ENCODE assay signal across 27 cellular contexts in genomic region chr10:68878463-68878862, GRCh38. TPM values are rescaled to one million over a fixed set of nuclear protein-coding genes. Genes with fewer than 3 reads are reported as not detected.
"Had no signal": no experiment of that assay in that cellular context is flagged by ENCODE, and none has a peak within 500 bp of the region (broad histone marks: within the 10 kb centered on the region; RNA-seq: fewer than 3 reads in every experiment).

No MANE protein-coding gene starts in this region.

- H3K27ac ChIP-seq: adrenal gland, body of pancreas, foreskin keratinocyte, thoracic aorta, uterus, WERI-Rb-1 had no signal

- H3K4me3 ChIP-seq: adrenal gland, body of pancreas, thoracic aorta, uterus had no signal

- ATAC-seq: activated CD4-positive, CD25-positive, alpha-beta regulatory T cell treated with anti-CD3 and anti-CD28 coated beads, Interleukin-2, amount 50 U/mL, for 24 hours; body of pancreas; effector memory CD8-positive, alpha-beta T cell; foreskin keratinocyte; naive thymus-derived CD8-positive, alpha-beta T cell; right cardiac atrium; stimulated activated effector memory CD8-positive, alpha-beta T cell treated with anti-CD3 and anti-CD28 coated beads, Interleukin-12 subunit alpha, Interleukin-12 subunit beta, amount 100 ng/mL, for 72 hours had no signal

- H3K27ac Mint-ChIP-seq: activated naive CD8-positive, alpha-beta T cell treated with anti-CD3 and anti-CD28 coated beads for 36 hours; effector memory CD8-positive, alpha-beta T cell; immature natural killer cell; naive thymus-derived CD8-positive, alpha-beta T cell; stimulated activated effector memory CD8-positive, alpha-beta T cell treated with anti-CD3 and anti-CD28 coated beads, Interleukin-12 subunit alpha, Interleukin-12 subunit beta, amount 100 ng/mL, for 72 hours; stimulated activated naive CD8-positive, alpha-beta T cell treated with anti-CD3 and anti-CD28 coated beads, Interleukin-15, Interleukin-2, amounts not matched to agents 100 ng/mL and 50 ng/mL, for 24 hours; T-helper 1 cell treated with Interleukin-12 subunit alpha and Interleukin-12 subunit beta and Interleukin-4 antibody, amounts not matched to agents 30 μg/mL and 1 μg/mL, for 36 hours; type B pancreatic cell had no signal

- H3K27me3 ChIP-seq: adrenal gland, body of pancreas, uterus had no signal

- H3K27me3 Mint-ChIP-seq: activated naive CD8-positive, alpha-beta T cell treated with anti-CD3 and anti-CD28 coated beads for 36 hours; effector memory CD8-positive, alpha-beta T cell; naive thymus-derived CD8-positive, alpha-beta T cell; stimulated activated naive CD8-positive, alpha-beta T cell treated with anti-CD3 and anti-CD28 coated beads, Interleukin-15, Interleukin-2, amounts not matched to agents 100 ng/mL and 50 ng/mL, for 24 hours; type B pancreatic cell had no signal

- H3K4me1 Mint-ChIP-seq: activated naive CD8-positive, alpha-beta T cell treated with anti-CD3 and anti-CD28 coated beads for 36 hours; immature natural killer cell; naive thymus-derived CD8-positive, alpha-beta T cell; stimulated activated effector memory CD8-positive, alpha-beta T cell treated with anti-CD3 and anti-CD28 coated beads, Interleukin-12 subunit alpha, Interleukin-12 subunit beta, amount 100 ng/mL, for 72 hours had no signal

- H3K36me3 Mint-ChIP-seq: activated naive CD8-positive, alpha-beta T cell treated with anti-CD3 and anti-CD28 coated beads for 36 hours; immature natural killer cell; mesothelial cell of epicardium; naive thymus-derived CD8-positive, alpha-beta T cell; stimulated activated effector memory CD8-positive, alpha-beta T cell treated with anti-CD3 and anti-CD28 coated beads, Interleukin-12 subunit alpha, Interleukin-12 subunit beta, amount 100 ng/mL, for 72 hours; type B pancreatic cell had no signal

- DNase-seq: activated CD4-positive, alpha-beta T cell treated with anti-CD3 and anti-CD28 coated beads for 48 hours; activated CD4-positive, alpha-beta T cell treated with anti-CD3 and anti-CD28 coated beads, Interleukin-2, amount 50 U/mL, for 48 hours; activated CD8-positive, alpha-beta memory T cell treated with anti-CD3 and anti-CD28 coated beads for 24 hours; activated effector memory CD4-positive, alpha-beta T cell treated with Interleukin-2 at 50 U/mL for 16 hours; activated naive CD4-positive, alpha-beta T cell treated with Interleukin-2 at 50 U/mL for 16 hours; activated naive CD8-positive, alpha-beta T cell treated with anti-CD3 and anti-CD28 coated beads for 36 hours; adrenal gland; aorta; body of pancreas; effector memory CD8-positive, alpha-beta T cell; foreskin keratinocyte; immature natural killer cell; kidney; naive thymus-derived CD8-positive, alpha-beta T cell; right cardiac atrium; stimulated activated CD4-positive, alpha-beta T cell treated with anti-CD3 and anti-CD28 coated beads, Interleukin-12 subunit alpha, Interleukin-12 subunit beta, amount 100 ng/mL, for 4 hours; stimulated activated CD4-positive, alpha-beta T cell treated with anti-CD3 and anti-CD28 coated beads, Interleukin-4, amount 100 ng/mL, for 24 hours; T-helper 9 cell; uterus; WERI-Rb-1 had no signal

- H3K4me1 ChIP-seq: adrenal gland, foreskin keratinocyte, uterus had no signal

- H3K9me3 ChIP-seq: adrenal gland, body of pancreas, thoracic aorta, uterus had no signal

- H3K36me3 ChIP-seq: adrenal gland, thoracic aorta, uterus, WERI-Rb-1 had no signal

- H3K9me3 Mint-ChIP-seq: activated naive CD8-positive, alpha-beta T cell treated with anti-CD3 and anti-CD28 coated beads for 36 hours; effector memory CD8-positive, alpha-beta T cell; immature natural killer cell; mesothelial cell of epicardium; naive thymus-derived CD8-positive, alpha-beta T cell; stimulated activated effector memory CD8-positive, alpha-beta T cell treated with anti-CD3 and anti-CD28 coated beads, Interleukin-12 subunit alpha, Interleukin-12 subunit beta, amount 100 ng/mL, for 72 hours; stimulated activated naive CD8-positive, alpha-beta T cell treated with anti-CD3 and anti-CD28 coated beads, Interleukin-15, Interleukin-2, amounts not matched to agents 100 ng/mL and 50 ng/mL, for 24 hours; T-helper 1 cell treated with Interleukin-12 subunit alpha and Interleukin-12 subunit beta and Interleukin-4 antibody, amounts not matched to agents 30 μg/mL and 1 μg/mL, for 36 hours; type B pancreatic cell had no signal

- H3K4me3 Mint-ChIP-seq: activated naive CD8-positive, alpha-beta T cell treated with anti-CD3 and anti-CD28 coated beads for 36 hours; effector memory CD8-positive, alpha-beta T cell; immature natural killer cell; mesothelial cell of epicardium; naive thymus-derived CD8-positive, alpha-beta T cell; stimulated activated effector memory CD8-positive, alpha-beta T cell treated with anti-CD3 and anti-CD28 coated beads, Interleukin-12 subunit alpha, Interleukin-12 subunit beta, amount 100 ng/mL, for 72 hours; stimulated activated naive CD8-positive, alpha-beta T cell treated with anti-CD3 and anti-CD28 coated beads, Interleukin-15, Interleukin-2, amounts not matched to agents 100 ng/mL and 50 ng/mL, for 24 hours; T-helper 1 cell treated with Interleukin-12 subunit alpha and Interleukin-12 subunit beta and Interleukin-4 antibody, amounts not matched to agents 30 μg/mL and 1 μg/mL, for 36 hours; type B pancreatic cell had no signal

RNA-seq across cellular contexts. Expression of gene STOX1, which starts 51.1 kb away (rescaled TPM):
- polyA plus RNA-seq: aorta, immature natural killer cell had no signal
